24 cellular contexts compared by ENCODE assay signal in the genomic region with DNA sequence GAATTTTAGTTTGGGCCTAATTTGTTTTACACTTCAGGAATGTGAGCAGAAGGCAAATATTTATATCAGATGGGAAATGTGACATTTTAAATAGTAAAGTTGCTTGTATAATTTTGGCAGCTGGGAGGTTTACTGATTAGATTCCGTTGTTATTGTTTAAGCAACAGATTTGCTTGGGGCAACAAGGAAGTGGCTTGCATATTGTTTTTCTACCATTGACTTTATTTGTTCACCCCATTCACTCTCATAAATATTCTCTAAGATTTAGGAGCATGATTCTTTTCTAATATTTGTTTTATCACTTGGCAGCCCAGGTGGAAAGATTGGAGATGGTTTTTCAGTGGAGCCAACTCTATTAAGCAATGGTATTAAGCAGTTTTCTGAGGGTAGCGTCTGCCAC. TPM values are rescaled to one million over a fixed set of nuclear protein-coding genes. Genes with fewer than 3 reads are reported as not detected.
A peak's percentile ranks its signal among the peaks of the same experiment; 100 is the strongest.
DNase-seq lines count a peak whose midpoint lies in the region; ATAC-seq and TF ChIP-seq lines count a peak whose summit lies in the region.
"Had no signal": no experiment of that assay in that cellular context is flagged by ENCODE, and none has a peak within 500 bp of the region (broad histone marks: within the 10 kb centered on the region; RNA-seq: fewer than 3 reads in every experiment).

No MANE protein-coding gene starts in this region.

- no peaks in the 10 kb centered on the region for H3K27me3 ChIP-seq in breast epithelium
- H3K27me3 ChIP-seq in rectal smooth muscle tissue (ENCODE audit: control insufficient read depth, insufficient read depth, low read length) = no peaks in the 10 kb centered on the region
- no peaks in the 10 kb centered on the region for H3K27me3 ChIP-seq in thyroid gland
- H3K27me3 ChIP-seq in tibial nerve = no peaks in the 10 kb centered on the region
- H3K27me3 ChIP-seq: BLaER1 had no signal

- no peaks in the 10 kb centered on the region for H3K4me1 ChIP-seq in breast epithelium
- peaks cover 18% of the 10 kb centered on the region for H3K4me1 ChIP-seq in rectal smooth muscle tissue (ENCODE audit: control insufficient read depth, insufficient read depth, low read length)
- peaks cover 43 to 50% of the 10 kb centered on the region in 2 donors for H3K4me1 ChIP-seq in thyroid gland
- no peaks in the 10 kb centered on the region for H3K4me1 ChIP-seq in tibial nerve
- H3K4me1 ChIP-seq: BLaER1, Caco-2 had no signal

- H3K9me3 ChIP-seq in breast epithelium (no peaks in the 10 kb centered on the region), thyroid gland (no peaks in the 10 kb centered on the region), tibial nerve (no peaks in the 10 kb centered on the region)
- H3K9me3 ChIP-seq: Caco-2 had no signal

- H3K36me3 ChIP-seq in breast epithelium (no peaks in the 10 kb centered on the region), rectal smooth muscle tissue (ENCODE audit: control insufficient read depth, insufficient read depth, low read length) (no peaks in the 10 kb centered on the region), thyroid gland (no peaks in the 10 kb centered on the region), tibial nerve (peaks cover 0 to 20% (median 0%) of the 10 kb centered on the region in 3 donors)
- H3K36me3 ChIP-seq: BLaER1 had no signal

- H3K9ac ChIP-seq in rectal smooth muscle tissue (ENCODE audit: low read length) = no peak overlapping the region
- H3K9ac ChIP-seq: BLaER1, GM23248 had no signal

- intact Hi-C loops in breast epithelium (cut with DNase I; ENCODE audit: low total_unique reads) (no loop called here), thyroid gland (cut with DNase I) (no loop called here)

- TF ChIP-seq POLR2A in breast epithelium (IDR thresholded peaks at IDR 0.05) (no peak), thyroid gland (IDR thresholded peaks at IDR 0.05) (no peak), tibial nerve (IDR thresholded peaks at IDR 0.05) (no peak)

- 57 to 62% methylated on average over 2 of the region's 2 CpGs for WGBS in thyroid gland, 2 donors
- WGBS in tibial nerve, 2 donors = 71 to 73% methylated on average over 2 of the region's 2 CpGs

- ATAC-seq in left lobe of liver = peak; percentile 38
- ATAC-seq: CD8-positive, alpha-beta T cell; GM12878 had no signal

- TF ChIP-seq CTCF in breast epithelium (IDR thresholded peaks at IDR 0.05) (no peak), thyroid gland (IDR thresholded peaks at IDR 0.05) (no peak), tibial nerve (IDR thresholded peaks at IDR 0.05) (no peak), foreskin fibroblast (IDR thresholded peaks at IDR 0.05; ENCODE audit: low read depth, low read length) (no peak)

- H3K27ac ChIP-seq in breast epithelium = no peak overlapping the region
- H3K27ac ChIP-seq in rectal smooth muscle tissue (ENCODE audit: low read depth, low read length) = peak overlapping the region; percentile 30
- peak overlapping the region; percentile 27 to 93 (median 58) for H3K27ac ChIP-seq in thyroid gland
- no peak overlapping the region for H3K27ac ChIP-seq in tibial nerve
- H3K27ac ChIP-seq: 22Rv1, BLaER1, C4-2B, GM23248 had no signal

- no peak for TF ChIP-seq EP300 in tibial nerve (IDR thresholded peaks at IDR 0.05)

- peak; percentile 55 to 88 for DNase-seq in T47D (ENCODE audit: low read depth in 1 of 2, low spot score in 1 of 2)
- no peak for DNase-seq in breast epithelium (ENCODE audit: low spot score in 2 of 2)
- no peak for DNase-seq in left lobe of liver (ENCODE audit: low spot score)
- no peak for DNase-seq in thyroid gland
- DNase-seq in NCI-H526 treated with DMSO at 0.1 percent for 48 hours (lab: John Stamatoyannopoulos, UW) = no peak
- no peak for DNase-seq in tibial nerve (ENCODE audit: low spot score in 2 of 2)
- DNase-seq in foreskin fibroblast = no peak
- DNase-seq: Caco-2; CD4-positive, CD25-positive, alpha-beta regulatory T cell; CD8-positive, alpha-beta T cell; DMS 273 treated with DMSO at 0.1 percent for 48 hours; DMS79; EL; GDM1; GM23248; H7; HCEC 1CT had no signal

- H3K4me3 ChIP-seq in breast epithelium (no peak overlapping the region), rectal smooth muscle tissue (ENCODE audit: low read length) (no peak overlapping the region), thyroid gland (replicated peaks in 1 of 3) (no peak overlapping the region), tibial nerve (no peak overlapping the region), foreskin fibroblast (ENCODE audit: low read depth in 1 of 2, low read length in 2 of 2) (no peak overlapping the region)
- H3K4me3 ChIP-seq: BLaER1, GM12878, GM23248 had no signal

- in situ Hi-C loops in T47D (cut with HindIII; ENCODE audit: low pct_unique_long_range_greater_than_20kb, low sequenced_read_pairs) = no loop called here

RNA-seq across cellular contexts. Expression of gene RAG2, which starts 40.5 kb away (rescaled TPM):
- total RNA-seq in breast epithelium = not detected
- total RNA-seq in left lobe of liver = not detected
- 10 to 100 TPM in 1 of 4 donors, 1 to 10 TPM in 1, under 1 TPM in 2; 0.20 to 25.7 (median 2.6) TPM for total RNA-seq in thyroid gland
- not detected for total RNA-seq in tibial nerve
- total RNA-seq: B cell; Caco-2; CD4-positive, CD25-positive, alpha-beta regulatory T cell; CD8-positive, alpha-beta T cell; GM12878; GM23248; H1; H7 had no signal

RNA-seq across cellular contexts. Expression of gene IFTAP, which starts 44.3 kb away (rescaled TPM):
- total RNA-seq in breast epithelium (10 to 100 TPM; 14.7 to 26.6 (median 25.3) TPM), left lobe of liver (6.0 TPM), thyroid gland (100 to 1,000 TPM in 2 of 4 donors, 10 to 100 TPM in 2; 48.1 to 139 (median 99.0) TPM), tibial nerve (10 to 100 TPM; 17.2 to 40.2 (median 20.7) TPM)
- total RNA-seq: B cell; CD4-positive, CD25-positive, alpha-beta regulatory T cell had no signal

Comparison
In these comparisons a context has a peak if more than half of its experiments do, and no peak if none do; other contexts are left out.
1. DNase-seq: peak in T47D (2 of 2); none in breast epithelium (0 of 2), left lobe of liver (single experiment), thyroid gland (0 of 2), NCI-H526 treated with DMSO at 0.1 percent for 48 hours (single experiment), tibial nerve (0 of 2) and foreskin fibroblast (0 of 2).
2. H3K27ac ChIP-seq: peak in rectal smooth muscle tissue (single experiment) and thyroid gland (3 of 3); none in breast epithelium (0 of 2) and tibial nerve (0 of 4).